Comparison of ENCODE assay signal across 1 cellular context in genomic region chr16:23240994-23241393, GRCh38.
TF ChIP-seq lines count a peak whose summit lies in the region.

No MANE protein-coding gene starts in this region.

TF ChIP-seq in HepG2, 621 proteins besides CTCF, POLR2A, EP300 and RAD21 (continued from another document and continues in another):
- TF ChIP-seq NR3C1 (CRISPR knock-in tag; IDR thresholded peaks at IDR 0.05) (no peak), SOX13 (IDR thresholded peaks at IDR 0.05) (peak; percentile 59; the same call in 1 of the 2 replicates), SOX13 (CRISPR knock-in tag; conservative IDR thresholded peaks at IDR 0.05 in 1 of 2, IDR thresholded peaks at IDR 0.05 in 1 of 2) (peak in 1 of 2 experiments; percentile 85; a peak in 2 of 4 replicates), NKX3-1 (CRISPR knock-in tag; IDR thresholded peaks at IDR 0.05) (peak; percentile 81), MLX (CRISPR knock-in tag; IDR thresholded peaks at IDR 0.05) (peak; percentile 46; the same call in 1 of the 2 replicates), PPARG (CRISPR knock-in tag; conservative IDR thresholded peaks at IDR 0.05) (peak; percentile 99), SOX5 (CRISPR knock-in tag; IDR thresholded peaks at IDR 0.05; ENCODE audit: borderline replicate concordance) (peak; percentile 71), IRX3 (CRISPR knock-in tag; IDR thresholded peaks at IDR 0.05; ENCODE audit: borderline replicate concordance, low read depth) (no peak), NCOA2 (CRISPR knock-in tag; IDR thresholded peaks at IDR 0.05) (peak; percentile 20; the same call in 1 of the 2 replicates), NR2F2 (IDR thresholded peaks at IDR 0.05; ENCODE audit: borderline replicate concordance, low read depth) (peak; percentile 99), HMG20B (CRISPR knock-in tag; conservative IDR thresholded peaks at IDR 0.05) (peak; percentile 68; the same call in 1 of the 2 replicates), ZNF235 (CRISPR knock-in tag; IDR thresholded peaks at IDR 0.05; ENCODE audit: borderline replicate concordance) (no peak), BCL6 (CRISPR knock-in tag; IDR thresholded peaks at IDR 0.05) (peak; percentile 97), ZBTB43 (CRISPR knock-in tag; conservative IDR thresholded peaks at IDR 0.05) (no peak), ZNF589 (CRISPR knock-in tag; conservative IDR thresholded peaks at IDR 0.05) (no peak), SATB2 (CRISPR knock-in tag; IDR thresholded peaks at IDR 0.05) (no peak), TFDP2 (CRISPR knock-in tag; IDR thresholded peaks at IDR 0.05) (no peak), TBX3 (IDR thresholded peaks at IDR 0.05; ENCODE audit: borderline replicate concordance) (peak; percentile 60), HDAC2 (CRISPR knock-in tag; IDR thresholded peaks at IDR 0.05) (peak; percentile 67; the same call in 1 of the 2 replicates), ETS1 (CRISPR knock-in tag; IDR thresholded peaks at IDR 0.05) (no peak), AKAP8 (CRISPR knock-in tag; IDR thresholded peaks at IDR 0.05) (no peak), CBX5 (CRISPR knock-in tag; IDR thresholded peaks at IDR 0.05; ENCODE audit: borderline replicate concordance) (no peak), ZNF354B (CRISPR knock-in tag; IDR thresholded peaks at IDR 0.05) (no peak)
- TF ChIP-seq, protein P1, sequence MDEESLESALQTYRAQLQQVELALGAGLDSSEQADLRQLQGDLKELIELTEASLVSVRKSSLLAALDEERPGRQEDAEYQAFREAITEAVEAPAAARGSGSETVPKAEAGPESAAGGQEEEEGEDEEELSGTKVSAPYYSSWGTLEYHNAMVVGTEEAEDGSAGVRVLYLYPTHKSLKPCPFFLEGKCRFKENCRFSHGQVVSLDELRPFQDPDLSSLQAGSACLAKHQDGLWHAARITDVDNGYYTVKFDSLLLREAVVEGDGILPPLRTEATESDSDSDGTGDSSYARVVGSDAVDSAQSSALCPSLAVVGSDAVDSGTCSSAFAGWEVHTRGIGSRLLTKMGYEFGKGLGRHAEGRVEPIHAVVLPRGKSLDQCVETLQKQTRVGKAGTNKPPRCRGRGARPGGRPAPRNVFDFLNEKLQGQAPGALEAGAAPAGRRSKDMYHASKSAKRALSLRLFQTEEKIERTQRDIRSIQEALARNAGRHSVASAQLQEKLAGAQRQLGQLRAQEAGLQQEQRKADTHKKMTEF (CRISPR knock-in tag; IDR thresholded peaks at IDR 0.05): 0 out of 2 replicates have a peak, but pooled peaks have one; percentile 41
- TF ChIP-seq, protein P2, sequence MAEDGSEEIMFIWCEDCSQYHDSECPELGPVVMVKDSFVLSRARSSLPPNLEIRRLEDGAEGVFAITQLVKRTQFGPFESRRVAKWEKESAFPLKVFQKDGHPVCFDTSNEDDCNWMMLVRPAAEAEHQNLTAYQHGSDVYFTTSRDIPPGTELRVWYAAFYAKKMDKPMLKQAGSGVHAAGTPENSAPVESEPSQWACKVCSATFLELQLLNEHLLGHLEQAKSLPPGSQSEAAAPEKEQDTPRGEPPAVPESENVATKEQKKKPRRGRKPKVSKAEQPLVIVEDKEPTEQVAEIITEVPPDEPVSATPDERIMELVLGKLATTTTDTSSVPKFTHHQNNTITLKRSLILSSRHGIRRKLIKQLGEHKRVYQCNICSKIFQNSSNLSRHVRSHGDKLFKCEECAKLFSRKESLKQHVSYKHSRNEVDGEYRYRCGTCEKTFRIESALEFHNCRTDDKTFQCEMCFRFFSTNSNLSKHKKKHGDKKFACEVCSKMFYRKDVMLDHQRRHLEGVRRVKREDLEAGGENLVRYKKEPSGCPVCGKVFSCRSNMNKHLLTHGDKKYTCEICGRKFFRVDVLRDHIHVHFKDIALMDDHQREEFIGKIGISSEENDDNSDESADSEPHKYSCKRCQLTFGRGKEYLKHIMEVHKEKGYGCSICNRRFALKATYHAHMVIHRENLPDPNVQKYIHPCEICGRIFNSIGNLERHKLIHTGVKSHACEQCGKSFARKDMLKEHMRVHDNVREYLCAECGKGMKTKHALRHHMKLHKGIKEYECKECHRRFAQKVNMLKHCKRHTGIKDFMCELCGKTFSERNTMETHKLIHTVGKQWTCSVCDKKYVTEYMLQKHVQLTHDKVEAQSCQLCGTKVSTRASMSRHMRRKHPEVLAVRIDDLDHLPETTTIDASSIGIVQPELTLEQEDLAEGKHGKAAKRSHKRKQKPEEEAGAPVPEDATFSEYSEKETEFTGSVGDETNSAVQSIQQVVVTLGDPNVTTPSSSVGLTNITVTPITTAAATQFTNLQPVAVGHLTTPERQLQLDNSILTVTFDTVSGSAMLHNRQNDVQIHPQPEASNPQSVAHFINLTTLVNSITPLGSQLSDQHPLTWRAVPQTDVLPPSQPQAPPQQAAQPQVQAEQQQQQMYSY (CRISPR knock-in tag; IDR thresholded peaks at IDR 0.05): no peak
- TF ChIP-seq, protein P3, sequence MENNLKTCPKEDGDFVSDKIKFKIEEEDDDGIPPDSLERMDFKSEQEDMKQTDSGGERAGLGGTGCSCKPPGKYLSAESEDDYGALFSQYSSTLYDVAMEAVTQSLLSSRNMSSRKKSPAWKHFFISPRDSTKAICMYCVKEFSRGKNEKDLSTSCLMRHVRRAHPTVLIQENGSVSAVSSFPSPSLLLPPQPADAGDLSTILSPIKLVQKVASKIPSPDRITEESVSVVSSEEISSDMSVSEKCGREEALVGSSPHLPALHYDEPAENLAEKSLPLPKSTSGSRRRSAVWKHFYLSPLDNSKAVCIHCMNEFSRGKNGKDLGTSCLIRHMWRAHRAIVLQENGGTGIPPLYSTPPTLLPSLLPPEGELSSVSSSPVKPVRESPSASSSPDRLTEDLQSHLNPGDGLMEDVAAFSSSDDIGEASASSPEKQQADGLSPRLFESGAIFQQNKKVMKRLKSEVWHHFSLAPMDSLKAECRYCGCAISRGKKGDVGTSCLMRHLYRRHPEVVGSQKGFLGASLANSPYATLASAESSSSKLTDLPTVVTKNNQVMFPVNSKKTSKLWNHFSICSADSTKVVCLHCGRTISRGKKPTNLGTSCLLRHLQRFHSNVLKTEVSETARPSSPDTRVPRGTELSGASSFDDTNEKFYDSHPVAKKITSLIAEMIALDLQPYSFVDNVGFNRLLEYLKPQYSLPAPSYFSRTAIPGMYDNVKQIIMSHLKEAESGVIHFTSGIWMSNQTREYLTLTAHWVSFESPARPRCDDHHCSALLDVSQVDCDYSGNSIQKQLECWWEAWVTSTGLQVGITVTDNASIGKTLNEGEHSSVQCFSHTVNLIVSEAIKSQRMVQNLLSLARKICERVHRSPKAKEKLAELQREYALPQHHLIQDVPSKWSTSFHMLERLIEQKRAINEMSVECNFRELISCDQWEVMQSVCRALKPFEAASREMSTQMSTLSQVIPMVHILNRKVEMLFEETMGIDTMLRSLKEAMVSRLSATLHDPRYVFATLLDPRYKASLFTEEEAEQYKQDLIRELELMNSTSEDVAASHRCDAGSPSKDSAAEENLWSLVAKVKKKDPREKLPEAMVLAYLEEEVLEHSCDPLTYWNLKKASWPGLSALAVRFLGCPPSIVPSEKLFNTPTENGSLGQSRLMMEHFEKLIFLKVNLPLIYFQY (CRISPR knock-in tag; IDR thresholded peaks at IDR 0.05; ENCODE audit: borderline replicate concordance): no peak
- TF ChIP-seq, protein P4, sequence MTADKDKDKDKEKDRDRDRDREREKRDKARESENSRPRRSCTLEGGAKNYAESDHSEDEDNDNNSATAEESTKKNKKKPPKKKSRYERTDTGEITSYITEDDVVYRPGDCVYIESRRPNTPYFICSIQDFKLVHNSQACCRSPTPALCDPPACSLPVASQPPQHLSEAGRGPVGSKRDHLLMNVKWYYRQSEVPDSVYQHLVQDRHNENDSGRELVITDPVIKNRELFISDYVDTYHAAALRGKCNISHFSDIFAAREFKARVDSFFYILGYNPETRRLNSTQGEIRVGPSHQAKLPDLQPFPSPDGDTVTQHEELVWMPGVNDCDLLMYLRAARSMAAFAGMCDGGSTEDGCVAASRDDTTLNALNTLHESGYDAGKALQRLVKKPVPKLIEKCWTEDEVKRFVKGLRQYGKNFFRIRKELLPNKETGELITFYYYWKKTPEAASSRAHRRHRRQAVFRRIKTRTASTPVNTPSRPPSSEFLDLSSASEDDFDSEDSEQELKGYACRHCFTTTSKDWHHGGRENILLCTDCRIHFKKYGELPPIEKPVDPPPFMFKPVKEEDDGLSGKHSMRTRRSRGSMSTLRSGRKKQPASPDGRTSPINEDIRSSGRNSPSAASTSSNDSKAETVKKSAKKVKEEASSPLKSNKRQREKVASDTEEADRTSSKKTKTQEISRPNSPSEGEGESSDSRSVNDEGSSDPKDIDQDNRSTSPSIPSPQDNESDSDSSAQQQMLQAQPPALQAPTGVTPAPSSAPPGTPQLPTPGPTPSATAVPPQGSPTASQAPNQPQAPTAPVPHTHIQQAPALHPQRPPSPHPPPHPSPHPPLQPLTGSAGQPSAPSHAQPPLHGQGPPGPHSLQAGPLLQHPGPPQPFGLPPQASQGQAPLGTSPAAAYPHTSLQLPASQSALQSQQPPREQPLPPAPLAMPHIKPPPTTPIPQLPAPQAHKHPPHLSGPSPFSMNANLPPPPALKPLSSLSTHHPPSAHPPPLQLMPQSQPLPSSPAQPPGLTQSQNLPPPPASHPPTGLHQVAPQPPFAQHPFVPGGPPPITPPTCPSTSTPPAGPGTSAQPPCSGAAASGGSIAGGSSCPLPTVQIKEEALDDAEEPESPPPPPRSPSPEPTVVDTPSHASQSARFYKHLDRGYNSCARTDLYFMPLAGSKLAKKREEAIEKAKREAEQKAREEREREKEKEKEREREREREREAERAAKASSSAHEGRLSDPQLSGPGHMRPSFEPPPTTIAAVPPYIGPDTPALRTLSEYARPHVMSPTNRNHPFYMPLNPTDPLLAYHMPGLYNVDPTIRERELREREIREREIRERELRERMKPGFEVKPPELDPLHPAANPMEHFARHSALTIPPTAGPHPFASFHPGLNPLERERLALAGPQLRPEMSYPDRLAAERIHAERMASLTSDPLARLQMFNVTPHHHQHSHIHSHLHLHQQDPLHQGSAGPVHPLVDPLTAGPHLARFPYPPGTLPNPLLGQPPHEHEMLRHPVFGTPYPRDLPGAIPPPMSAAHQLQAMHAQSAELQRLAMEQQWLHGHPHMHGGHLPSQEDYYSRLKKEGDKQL (CRISPR knock-in tag; IDR thresholded peaks at IDR 0.05; ENCODE audit: low read depth): peak; percentile 93; the same call in 1 of the 2 replicates
- TF ChIP-seq, protein P5, sequence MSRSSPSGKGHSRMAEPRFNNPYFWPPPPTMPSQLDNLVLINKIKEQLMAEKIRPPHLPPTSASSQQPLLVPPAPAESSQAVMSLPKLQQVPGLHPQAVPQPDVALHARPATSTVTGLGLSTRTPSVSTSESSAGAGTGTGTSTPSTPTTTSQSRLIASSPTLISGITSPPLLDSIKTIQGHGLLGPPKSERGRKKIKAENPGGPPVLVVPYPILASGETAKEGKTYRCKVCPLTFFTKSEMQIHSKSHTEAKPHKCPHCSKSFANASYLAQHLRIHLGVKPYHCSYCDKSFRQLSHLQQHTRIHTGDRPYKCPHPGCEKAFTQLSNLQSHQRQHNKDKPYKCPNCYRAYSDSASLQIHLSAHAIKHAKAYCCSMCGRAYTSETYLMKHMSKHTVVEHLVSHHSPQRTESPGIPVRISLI (CRISPR knock-in tag; IDR thresholded peaks at IDR 0.05; ENCODE audit: borderline replicate concordance): 0 out of 2 replicates have a peak, but pooled peaks have one; percentile 37
